ENCODE assay signal across 18 cellular contexts in the genomic region with DNA sequence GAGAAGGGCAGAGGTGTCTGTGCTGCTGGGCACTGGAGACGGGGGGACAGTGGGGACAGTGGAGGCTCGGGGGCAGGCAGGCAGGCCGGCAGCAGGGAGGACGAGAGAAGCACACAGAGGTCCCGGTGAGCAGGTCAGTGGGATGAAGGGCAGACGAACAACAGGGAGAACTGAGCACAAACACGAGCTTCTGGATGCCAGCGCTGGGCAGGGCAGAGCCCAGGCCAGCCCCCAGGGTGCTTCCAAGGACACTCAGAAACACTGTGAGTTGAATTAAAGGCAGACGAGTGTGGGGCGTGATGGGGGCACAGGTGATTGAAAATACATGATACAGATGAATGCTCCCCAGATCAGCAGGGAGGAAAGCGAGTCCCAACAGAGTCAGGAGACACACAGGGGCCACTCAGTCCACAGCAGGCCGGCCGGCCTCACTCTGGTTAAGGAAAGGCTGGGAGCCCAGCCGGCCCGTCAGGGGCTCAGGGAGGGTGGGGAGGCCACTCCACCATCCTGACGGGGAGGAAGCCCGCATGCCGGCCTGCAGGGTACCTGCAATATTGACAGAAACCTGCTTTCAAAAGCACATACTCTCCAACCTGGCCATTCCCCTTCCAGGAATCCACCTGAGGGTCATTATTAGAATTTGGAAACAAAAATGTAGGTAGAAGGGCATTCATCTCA. TPM values are rescaled to one million over a fixed set of nuclear protein-coding genes. Genes with fewer than 3 reads are reported as not detected.
A peak's percentile ranks its signal among the peaks of the same experiment; 100 is the strongest.
DNase-seq lines count a peak whose midpoint lies in the region; ATAC-seq and TF ChIP-seq lines count a peak whose summit lies in the region.
"Had no signal": no experiment of that assay in that cellular context is flagged by ENCODE, and none has a peak within 500 bp of the region (broad histone marks: within the 10 kb centered on the region; RNA-seq: fewer than 3 reads in every experiment).

No MANE protein-coding gene starts in this region.

- H3K4me1 ChIP-seq in Peyer's patch (peaks cover 3 to 25% (median 6%) of the 10 kb centered on the region in 4 donors), left lung (peaks cover 0 to 16% of the 10 kb centered on the region in 2 donors)
- H3K4me1 ChIP-seq: SJSA1, tibial artery had no signal

- intact Hi-C loops in left lung (cut with DNase I): no loop called here

- H3K27ac ChIP-seq in Peyer's patch (no peak overlapping the region), left lung (peak overlapping the region; percentile 28 to 33)
- H3K27ac ChIP-seq: BLaER1 treated with 17β-estradiol and CSF1 and Interleukin-3, amounts not matched to agents 10 nM and 100 nM; SJSA1; tibial artery had no signal

- H3K9me3 Mint-ChIP-seq in progenitor cell of endocrine pancreas (ENCODE audit: low read depth): no peaks in the 10 kb centered on the region
- H3K9me3 Mint-ChIP-seq: activated CD4-positive, alpha-beta memory T cell treated with anti-CD3 and anti-CD28 coated beads for 36 hours; HFFc6; IgD-negative memory B cell; memory B cell had no signal

- TF ChIP-seq CTCF in Peyer's patch (IDR thresholded peaks at IDR 0.05): no peak
- TF ChIP-seq CTCF in left lung (IDR thresholded peaks at IDR 0.05): no peak
- no peak for TF ChIP-seq CTCF in progenitor cell of endocrine pancreas (IDR thresholded peaks at IDR 0.05; ENCODE audit: unreplicated experiment)

- peak overlapping the region; percentile 60 for H3K27ac Mint-ChIP-seq in progenitor cell of endocrine pancreas
- H3K27ac Mint-ChIP-seq: activated CD4-positive, alpha-beta memory T cell treated with anti-CD3 and anti-CD28 coated beads for 36 hours; HFFc6; IgD-negative memory B cell; memory B cell had no signal

- H3K9me3 ChIP-seq in Peyer's patch (no peaks in the 10 kb centered on the region), left lung (no peaks in the 10 kb centered on the region)
- H3K9me3 ChIP-seq: SJSA1, tibial artery had no signal

- TF ChIP-seq POLR2A in Peyer's patch (IDR thresholded peaks at IDR 0.05): no peak

- ATAC-seq in left lung (peak; percentile 61), HG03025 (IDR thresholded peaks at IDR 0.05; ENCODE audit: low FRiP score, unreplicated experiment) (no peak), GM18511 (IDR thresholded peaks at IDR 0.05; ENCODE audit: unreplicated experiment) (no peak)

- H3K36me3 ChIP-seq in Peyer's patch (peaks cover 0 to 16% (median 0%) of the 10 kb centered on the region in 3 donors), left lung (peaks cover 0 to 66% of the 10 kb centered on the region in 2 donors)

- H3K27me3 ChIP-seq in Peyer's patch (no peaks in the 10 kb centered on the region), left lung (no peaks in the 10 kb centered on the region)
- H3K27me3 ChIP-seq: BLaER1 treated with 17β-estradiol and CSF1 and Interleukin-3, amounts not matched to agents 10 nM and 100 nM; SJSA1 had no signal

- no peaks in the 10 kb centered on the region for H3K27me3 Mint-ChIP-seq in progenitor cell of endocrine pancreas
- H3K27me3 Mint-ChIP-seq: activated CD4-positive, alpha-beta memory T cell treated with anti-CD3 and anti-CD28 coated beads for 36 hours; IgD-negative memory B cell; memory B cell had no signal

- DNase-seq in Peyer's patch (peak in 2 of 3 donors; percentile 29 to 38), left lung (peak; percentile 34 to 76), progenitor cell of endocrine pancreas (ENCODE audit: low spot score, unreplicated experiment) (no peak), kidney glomerular epithelial cell (lab: John Stamatoyannopoulos, UW) (no peak), HPDE6-E6E7 (ENCODE audit: extremely low spot score) (no peak)
- DNase-seq in activated CD8-positive, alpha-beta memory T cell treated with anti-CD3 and anti-CD28 coated beads, Interleukin-2, amount 50 U/mL, for 48 hours: peak; percentile 34
- DNase-seq: activated CD4-positive, alpha-beta memory T cell treated with anti-CD3 and anti-CD28 coated beads for 36 hours; foreskin melanocyte; HFFc6; NCI-H1930; NCI-H446 treated with DMSO at 0.1 percent for 48 hours had no signal

- peaks cover 10% of the 10 kb centered on the region for H3K36me3 Mint-ChIP-seq in progenitor cell of endocrine pancreas (ENCODE audit: insufficient read depth)

- H3K4me3 Mint-ChIP-seq in progenitor cell of endocrine pancreas (ENCODE audit: low read depth): no peak overlapping the region
- H3K4me3 Mint-ChIP-seq: activated CD4-positive, alpha-beta memory T cell treated with anti-CD3 and anti-CD28 coated beads for 36 hours; HFFc6; IgD-negative memory B cell; memory B cell had no signal

- H3K4me3 ChIP-seq in Peyer's patch (no peak overlapping the region), left lung (no peak overlapping the region)
- H3K4me3 ChIP-seq: BLaER1 treated with 17β-estradiol and CSF1 and Interleukin-3, amounts not matched to agents 10 nM and 100 nM; SJSA1; tibial artery had no signal

- no peaks in the 10 kb centered on the region for H3K4me1 Mint-ChIP-seq in progenitor cell of endocrine pancreas (ENCODE audit: low read depth)

RNA-seq across cellular contexts. Expression of gene SLC19A1, which starts 14.1 kb away (rescaled TPM):
- total RNA-seq in Peyer's patch (10 to 100 TPM; 10.7 to 70.8 (median 30.5) TPM), left lung (10 to 100 TPM; 32.7 to 50.4 TPM), progenitor cell of endocrine pancreas (25.6 and 28.5 TPM in 2 replicates)

Comparison
In these comparisons a context has a peak if more than half of its experiments do, and no peak if none do; other contexts are left out.
1. DNase-seq: peak in Peyer's patch (2 of 3), activated CD8-positive, alpha-beta memory T cell treated with anti-CD3 and anti-CD28 coated beads, Interleukin-2, amount 50 U/mL, for 48 hours (single experiment) and left lung (2 of 2); none in progenitor cell of endocrine pancreas (single experiment), kidney glomerular epithelial cell (single experiment) and HPDE6-E6E7 (single experiment).
2. H3K27ac ChIP-seq: peak in left lung (2 of 2); none in Peyer's patch (0 of 4).